Comparison of ENCODE assay signal across 7 cellular contexts in genomic region chr17:31262923-31263322, GRCh38. TPM values are rescaled to one million over a fixed set of nuclear protein-coding genes. Genes with fewer than 3 reads are reported as not detected.
"Had no signal": no experiment of that assay in that cellular context is flagged by ENCODE, and none has a peak within 500 bp of the region (broad histone marks: within the 10 kb centered on the region; RNA-seq: fewer than 3 reads in every experiment).

No MANE protein-coding gene starts in this region.

RNA-seq across cellular contexts. Expression of gene OMG, which starts 34.1 kb away (rescaled TPM):
- total RNA-seq: suprapubic skin, testis, thoracic aorta, tibial nerve, transverse colon, ureter, vagina had no signal
